Comparison of ENCODE assay signal across 2 cellular contexts in genomic region chr16:16185095-16185494, GRCh38.
TF ChIP-seq lines count a peak whose summit lies in the region.

No MANE protein-coding gene starts in this region.

TF ChIP-seq in HepG2, 621 proteins besides CTCF, POLR2A, EP300 and RAD21:
- peak; percentile 49 for TF ChIP-seq ZBTB40 (IDR thresholded peaks at IDR 0.05)
- peak; percentile 97 for TF ChIP-seq ZBTB40 (CRISPR knock-in tag; IDR thresholded peaks at IDR 0.05)
- no peak for TF ChIP-seq ZNF496 (CRISPR knock-in tag; IDR thresholded peaks at IDR 0.05; ENCODE audit: insufficient replicate concordance)
- TF ChIP-seq GABPB1 (CRISPR knock-in tag; IDR thresholded peaks at IDR 0.05) = no peak
- no peak for TF ChIP-seq ZNF598 (CRISPR knock-in tag; IDR thresholded peaks at IDR 0.05; ENCODE audit: borderline replicate concordance)
- TF ChIP-seq ZNF484 (CRISPR knock-in tag; IDR thresholded peaks at IDR 0.05; ENCODE audit: borderline replicate concordance, low read depth) = no peak
- no peak for TF ChIP-seq SP5 (CRISPR knock-in tag; IDR thresholded peaks at IDR 0.05; ENCODE audit: borderline replicate concordance, low read depth)
- no peak for TF ChIP-seq ZNF777 (CRISPR knock-in tag; IDR thresholded peaks at IDR 0.05)
- no peak for TF ChIP-seq GRHL1 (CRISPR knock-in tag; conservative IDR thresholded peaks at IDR 0.05)
- TF ChIP-seq ZNF160 (CRISPR knock-in tag; IDR thresholded peaks at IDR 0.05) = no peak
- no peak for TF ChIP-seq ZNF530 (CRISPR knock-in tag; IDR thresholded peaks at IDR 0.05; ENCODE audit: low read depth)
- no peak for TF ChIP-seq ZBTB26 (CRISPR knock-in tag; IDR thresholded peaks at IDR 0.05; ENCODE audit: borderline replicate concordance)
- TF ChIP-seq AGO2 (optimal IDR thresholded peaks at IDR 0.05; ENCODE audit: low read depth, low read length) = peak; percentile 15
- no peak for TF ChIP-seq SPEN (CRISPR knock-in tag; IDR thresholded peaks at IDR 0.05; ENCODE audit: low read depth)

TF ChIP-seq in K562, 482 proteins besides CTCF, POLR2A, EP300 and RAD21:
- TF ChIP-seq ZBTB40 (IDR thresholded peaks at IDR 0.05) (peak; percentile 91), ZBTB40 (CRISPR knock-in tag; IDR thresholded peaks at IDR 0.05) (peak; percentile 88), ZNF224 (CRISPR knock-in tag; IDR thresholded peaks at IDR 0.05) (no peak)
